In the genomic region with DNA sequence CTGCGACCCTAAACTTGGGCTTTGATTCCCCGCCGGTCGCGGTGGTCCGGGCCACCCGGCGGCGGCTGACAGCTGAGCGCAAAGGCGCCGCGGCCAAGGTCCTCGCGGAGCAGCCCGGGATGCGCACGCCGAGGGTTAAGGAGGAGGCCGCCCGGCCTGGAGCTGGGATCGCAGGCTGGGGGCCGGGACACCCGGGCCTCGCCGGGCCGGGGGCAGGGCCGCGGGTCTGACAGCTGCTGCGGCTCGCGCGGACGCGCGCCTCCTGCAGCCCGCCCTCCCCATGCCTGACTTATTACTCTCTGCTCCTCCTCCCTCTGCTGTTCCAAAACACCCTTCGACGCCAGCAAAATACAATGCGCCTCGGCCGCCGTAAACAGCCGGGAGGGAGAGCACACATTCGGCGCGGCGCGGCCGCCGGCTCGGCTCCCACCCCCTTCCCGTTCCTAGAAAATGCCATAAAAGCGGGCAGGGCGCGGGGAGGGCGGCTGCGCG, we compare ENCODE assay signal across 8 cellular contexts. TPM values are rescaled to one million over a fixed set of nuclear protein-coding genes. Genes with fewer than 3 reads are reported as not detected.
DNase-seq lines count a peak whose midpoint lies in the region; ATAC-seq and TF ChIP-seq lines count a peak whose summit lies in the region.

No MANE protein-coding gene starts in this region.

- TF ChIP-seq CTCF in GM20000 (IDR thresholded peaks at IDR 0.05; ENCODE audit: extremely low read depth, missing control alignments) = no peak
- TF ChIP-seq CTCF in astrocyte of the cerebellum (IDR thresholded peaks at IDR 0.05; ENCODE audit: low read depth, low read length, missing control alignments) = no peak

- peak overlapping the region; percentile 93 for H3K4me3 Mint-ChIP-seq in T-helper 17 cell

- H3K9me3 ChIP-seq in KOPT-K1 (ENCODE audit: insufficient read depth, low read length, poor library complexity, severe bottlenecking) (no peaks in the 10 kb centered on the region), T-helper 17 cell (ENCODE audit: control insufficient read depth, low read length, poor library complexity, severe bottlenecking) (no peaks in the 10 kb centered on the region)

- ATAC-seq in T-helper 17 cell = peak; percentile 56

- DNase-seq in Ammon's horn (ENCODE audit: low spot score) = peak; percentile 79
- peak; percentile 63 for DNase-seq in GM20000 (ENCODE audit: low spot score)
- DNase-seq in T-helper 17 cell = peak; percentile 37 to 46 (median 46)
- DNase-seq in astrocyte of the cerebellum (ENCODE audit: low read depth) = peak; percentile 44
- DNase-seq in hepatic stellate cell (ENCODE audit: low spot score) = peak; percentile 22
- DNase-seq in putamen (ENCODE audit: low spot score) = peak; percentile 83
- DNase-seq in NCI-H774 (lab: John Stamatoyannopoulos, UW) = no peak

- H3K36me3 ChIP-seq in KOPT-K1 (ENCODE audit: insufficient read depth, low read length) = no peaks in the 10 kb centered on the region

- H3K36me3 Mint-ChIP-seq in T-helper 17 cell (ENCODE audit: low read depth) = peaks cover 2% of the 10 kb centered on the region

- peak overlapping the region; percentile 89 for H3K27ac Mint-ChIP-seq in T-helper 17 cell

- in situ Hi-C loops in astrocyte of the cerebellum (cut with HindIII; ENCODE audit: low sequenced_read_pairs) = loop anchor here (5.0 kb wide), 1 partner anchor 74 kb away; no protein-coding TSS in a partner anchor

- peaks cover 11% of the 10 kb centered on the region for H3K27me3 Mint-ChIP-seq in T-helper 17 cell

- peaks cover 23% of the 10 kb centered on the region for H3K4me1 Mint-ChIP-seq in T-helper 17 cell

- H3K4me3 ChIP-seq in astrocyte of the cerebellum (ENCODE audit: low read depth, low read length) = peak overlapping the region; percentile 64

- peak overlapping the region; percentile 48 for H3K27ac ChIP-seq in KOPT-K1 (ENCODE audit: low read depth, low read length, poor library complexity, severe bottlenecking)

RNA-seq across cellular contexts. Expression of a gene that starts 0.7 kb away (rescaled TPM):
- 10 to 100 TPM; 53.7 to 69.9 TPM for total RNA-seq in T-helper 17 cell
